ENCODE assay signal across 8 cellular contexts in the genomic region with DNA sequence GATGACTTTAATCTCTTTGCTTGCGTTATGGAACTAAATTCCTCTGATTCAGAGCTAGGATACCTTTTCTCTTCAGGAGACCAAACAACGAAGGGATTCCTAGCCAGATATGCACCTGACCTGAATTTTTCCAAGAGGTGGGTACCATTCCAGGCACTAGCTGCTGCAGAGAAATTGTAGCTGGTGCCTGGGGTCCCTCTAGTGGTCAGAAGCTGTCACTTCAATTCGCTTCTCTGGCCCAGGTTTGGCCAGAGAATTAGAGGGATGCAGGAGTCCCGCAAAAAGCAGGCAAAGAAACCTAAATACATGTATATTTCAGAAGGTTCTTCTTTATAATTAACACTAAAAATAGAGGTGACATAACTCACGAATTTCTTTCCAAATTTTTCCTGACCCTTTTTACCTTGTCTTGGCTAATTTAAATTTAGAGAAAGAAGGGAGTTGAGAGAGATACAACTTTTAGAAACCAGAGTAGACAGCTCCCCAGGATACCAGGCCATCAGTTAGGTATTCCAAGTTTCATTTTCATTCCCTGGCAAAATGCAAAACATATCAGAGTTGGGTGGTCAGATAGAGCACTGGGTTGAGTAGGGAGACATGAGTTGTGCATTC. TPM values are rescaled to one million over a fixed set of nuclear protein-coding genes. Genes with fewer than 3 reads are reported as not detected.
DNase-seq lines count a peak whose midpoint lies in the region; ATAC-seq and TF ChIP-seq lines count a peak whose summit lies in the region.

No MANE protein-coding gene starts in this region.

- intact Hi-C loops in thyroid gland (cut with DNase I): loop anchor here (5.0 kb wide), 1 partner anchor 52 kb away; no protein-coding TSS in a partner anchor

- no peak overlapping the region for H3K4me3 ChIP-seq in thyroid gland (replicated peaks in 1 of 3)

- peaks cover 0 to 9% of the 10 kb centered on the region in 2 donors for H3K4me1 ChIP-seq in thyroid gland

- ATAC-seq in HG03439 (IDR thresholded peaks at IDR 0.05; ENCODE audit: unreplicated experiment): no peak

- peak; percentile 73 for TF ChIP-seq CTCF in GM12801 (IDR thresholded peaks at IDR 0.05; ENCODE audit: extremely low read depth, insufficient read length)
- TF ChIP-seq CTCF in thyroid gland (IDR thresholded peaks at IDR 0.05): peak; percentile 42 to 94 (median 69)

- no peaks in the 10 kb centered on the region for H3K9me3 ChIP-seq in thyroid gland

- 5 to 13% methylated on average over 5 of the region's 5 CpGs for WGBS in thyroid gland, 2 donors

- no peak for TF ChIP-seq POLR2A in thyroid gland (IDR thresholded peaks at IDR 0.05)

- H3K36me3 ChIP-seq in thyroid gland: no peaks in the 10 kb centered on the region

- H3K27me3 ChIP-seq in thyroid gland: no peaks in the 10 kb centered on the region

- H3K27ac ChIP-seq in thyroid gland: no peak overlapping the region

- in situ Hi-C loops in ACHN (cut with HindIII; ENCODE audit: low pct_ligation_motif_present, low pct_unique_long_range_greater_than_20kb, low sequenced_read_pairs): no loop called here

- peak; percentile 58 for DNase-seq in ACHN
- DNase-seq in HuH-7 (ENCODE audit: low spot score): peak; percentile 36
- DNase-seq in SW480 (ENCODE audit: low spot score): peak; percentile 39
- DNase-seq in central memory CD4-positive, alpha-beta T cell: peak; percentile 11
- peak; percentile 56 for DNase-seq in medulla oblongata (ENCODE audit: extremely low spot score)
- DNase-seq in thyroid gland: peak; percentile 30 to 34

RNA-seq across cellular contexts. Expression of a gene that starts 9.6 kb away (rescaled TPM):
- total RNA-seq in thyroid gland: 10 to 100 TPM; 13.3 to 37.4 (median 24.1) TPM

RNA-seq across cellular contexts. Expression of a gene that starts 42.8 kb away (rescaled TPM):
- 1 to 10 TPM in 3 of 4 donors, under 1 TPM in 1; 0.73 to 4.8 (median 3.8) TPM for total RNA-seq in thyroid gland
